17 cellular contexts compared by ENCODE assay signal in the genomic region with DNA sequence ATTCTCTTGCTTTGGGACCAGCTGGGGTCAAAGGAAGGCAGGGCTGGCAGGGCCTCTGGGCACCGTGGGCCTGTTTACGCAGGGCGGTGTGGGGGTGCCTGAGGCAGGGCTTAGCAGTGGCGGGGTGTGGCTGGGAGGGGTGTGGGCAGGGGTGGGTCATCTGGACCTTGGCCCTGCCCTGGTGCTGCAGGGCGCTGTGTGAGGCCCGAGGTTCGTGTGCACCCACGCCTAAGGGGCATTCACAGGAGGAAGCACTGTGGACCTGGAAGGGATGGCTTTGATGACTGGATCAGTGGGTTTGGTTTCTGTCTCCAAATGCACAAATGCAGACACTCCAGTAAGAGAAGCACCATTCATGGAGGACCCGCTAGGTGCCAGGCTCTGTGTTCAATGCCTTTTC. TPM values are rescaled to one million over a fixed set of nuclear protein-coding genes. Genes with fewer than 3 reads are reported as not detected.
DNase-seq lines count a peak whose midpoint lies in the region; ATAC-seq and TF ChIP-seq lines count a peak whose summit lies in the region.
"Had no signal": no experiment of that assay in that cellular context is flagged by ENCODE, and none has a peak within 500 bp of the region (broad histone marks: within the 10 kb centered on the region; RNA-seq: fewer than 3 reads in every experiment).

No MANE protein-coding gene starts in this region.

- no peak overlapping the region for H2BK15ac ChIP-seq in neuronal stem cell (ENCODE audit: low read length)

- H2AK5ac ChIP-seq in neuronal stem cell (ENCODE audit: low read depth, low read length) = no peak overlapping the region

- no peaks in the 10 kb centered on the region for H3K36me3 ChIP-seq in right atrium auricular region
- H3K36me3 ChIP-seq in hepatocyte (replicated peaks; ENCODE audit: insufficient read depth, low read depth) = no peaks in the 10 kb centered on the region
- H3K36me3 ChIP-seq in neuronal stem cell (replicated peaks in 1 of 2; ENCODE audit: control insufficient read depth in 2 of 2, insufficient read depth in 2 of 2, low read length in 2 of 2) = no peaks in the 10 kb centered on the region
- H3K36me3 ChIP-seq in upper lobe of right lung = no peaks in the 10 kb centered on the region

- peak overlapping the region; percentile 33 for H3K18ac ChIP-seq in neuronal stem cell (ENCODE audit: low read length)

- no peaks in the 10 kb centered on the region for H4K20me1 ChIP-seq in hepatocyte (ENCODE audit: insufficient read depth, poor library complexity, severe bottlenecking)

- H2BK120ac ChIP-seq in neuronal stem cell (ENCODE audit: low read depth, low read length) = no peak overlapping the region

- H3K27ac ChIP-seq in right atrium auricular region = no peak overlapping the region
- peak overlapping the region; percentile 96 for H3K27ac ChIP-seq in hepatocyte
- H3K27ac ChIP-seq in neuronal stem cell (replicated peaks; ENCODE audit: low read length) = no peak overlapping the region
- H3K27ac ChIP-seq in upper lobe of right lung = no peak overlapping the region
- H3K27ac ChIP-seq: 22Rv1 had no signal

- no peak overlapping the region for H2BK5ac ChIP-seq in neuronal stem cell (ENCODE audit: low read length)

- intact Hi-C loops in Right ventricle myocardium superior (cut with DNase I) (no loop called here), upper lobe of right lung (cut with DNase I) (no loop called here), cardiac septum (cut with DNase I) (no loop called here)

- H4K91ac ChIP-seq in neuronal stem cell (ENCODE audit: low read depth, low read length, poor library complexity) = no peak overlapping the region

- WGBS in hepatocyte (ENCODE audit: low lambda C conversion rate, missing lambda C conversion rate) = 88% methylated on average over 6 of the region's 9 CpGs
- no CpG with 5 or more reads among the region's 9 CpGs for WGBS in neuronal stem cell (ENCODE audit: extremely low coverage in 2 of 2, insufficient read length in 2 of 2, insufficient replicate concordance in 1 of 2), 2 donors

- H3K9me3 ChIP-seq in right atrium auricular region (no peaks in the 10 kb centered on the region), hepatocyte (ENCODE audit: low read depth) (no peaks in the 10 kb centered on the region), neuronal stem cell (replicated peaks in 1 of 2; ENCODE audit: control insufficient read depth in 2 of 2, insufficient read depth in 1 of 2, low read depth in 1 of 2, low read length in 2 of 2) (no peaks in the 10 kb centered on the region), upper lobe of right lung (no peaks in the 10 kb centered on the region)

- H3K23ac ChIP-seq in neuronal stem cell (ENCODE audit: low read depth, low read length, poor library complexity) = no peak overlapping the region

- no peaks in the 10 kb centered on the region for H3K9me2 ChIP-seq in hepatocyte (replicated peaks; ENCODE audit: insufficient read depth)

- H3K4me1 ChIP-seq in right atrium auricular region = no peaks in the 10 kb centered on the region
- peaks cover 38% of the 10 kb centered on the region for H3K4me1 ChIP-seq in hepatocyte (ENCODE audit: insufficient read depth)
- no peaks in the 10 kb centered on the region for H3K4me1 ChIP-seq in neuronal stem cell (ENCODE audit: control insufficient read depth in 2 of 2, insufficient read depth in 1 of 2, low read depth in 1 of 2, low read length in 2 of 2)
- no peaks in the 10 kb centered on the region for H3K4me1 ChIP-seq in upper lobe of right lung

- peak; percentile 41 for ATAC-seq in Right ventricle myocardium superior (ENCODE audit: poor library complexity)
- no peak for ATAC-seq in upper lobe of right lung
- ATAC-seq in GM19023 (IDR thresholded peaks at IDR 0.05; ENCODE audit: unreplicated experiment) = no peak
- ATAC-seq: CD8-positive, alpha-beta T cell had no signal

- no peak overlapping the region for H4K8ac ChIP-seq in neuronal stem cell (ENCODE audit: low read depth, low read length)

- H2BK12ac ChIP-seq in neuronal stem cell (ENCODE audit: low read length) = no peak overlapping the region

- H3K4ac ChIP-seq in neuronal stem cell (ENCODE audit: low read length) = no peak overlapping the region

- no peak overlapping the region for H3K4me3 ChIP-seq in right atrium auricular region
- H3K4me3 ChIP-seq in hepatocyte = no peak overlapping the region
- H3K4me3 ChIP-seq in neuronal stem cell (ENCODE audit: low read length in 2 of 2) = no peak overlapping the region
- H3K4me3 ChIP-seq in upper lobe of right lung = no peak overlapping the region

- H3K27me3 ChIP-seq in right atrium auricular region = no peaks in the 10 kb centered on the region
- no peaks in the 10 kb centered on the region for H3K27me3 ChIP-seq in hepatocyte
- peaks cover 0 to 7% (median 2%) of the 10 kb centered on the region in 3 experiments for H3K27me3 ChIP-seq in neuronal stem cell (ENCODE audit: control insufficient read depth in 3 of 3, insufficient read depth in 3 of 3, low read depth in 1 of 3, low read length in 3 of 3)
- no peaks in the 10 kb centered on the region for H3K27me3 ChIP-seq in upper lobe of right lung

- H3K14ac ChIP-seq in neuronal stem cell (ENCODE audit: low read length) = no peak overlapping the region

- DNase-seq in Right ventricle myocardium superior = no peak
- no peak for DNase-seq in right atrium auricular region (ENCODE audit: low spot score)
- peak; percentile 45 for DNase-seq in hepatocyte (ENCODE audit: low spot score)
- no peak for DNase-seq in neuronal stem cell (ENCODE audit: low spot score)
- peak; percentile 30 for DNase-seq in upper lobe of right lung
- no peak for DNase-seq in cardiac septum (ENCODE audit: low spot score)
- DNase-seq in DMS53 treated with DMSO at 0.1 percent for 48 hours (lab: John Stamatoyannopoulos, UW; ENCODE audit: unreplicated experiment) = no peak
- DNase-seq: CD8-positive, alpha-beta T cell; HCEC 1CT; NCI-H2107; NCI-H226; NCI-H69; NK-92 treated with Interleukin-12 subunit alpha and Interleukin-12 subunit beta, amount 100 ng/mL, for 24 hours had no signal

- no peak overlapping the region for H3K9ac ChIP-seq in neuronal stem cell (ENCODE audit: low read depth, low read length, poor library complexity)

- no peaks in the 10 kb centered on the region for H3K79me2 ChIP-seq in hepatocyte

- H2AFZ ChIP-seq in hepatocyte = no peak overlapping the region
- H2AFZ ChIP-seq in neuronal stem cell (ENCODE audit: low read length) = no peak overlapping the region

- H3K79me1 ChIP-seq in neuronal stem cell (ENCODE audit: low read depth, low read length) = no peaks in the 10 kb centered on the region

- TF ChIP-seq CTCF in right atrium auricular region (IDR thresholded peaks at IDR 0.05) (no peak), hepatocyte (IDR thresholded peaks at IDR 0.05; ENCODE audit: poor library complexity) (no peak), upper lobe of right lung (IDR thresholded peaks at IDR 0.05) (no peak)

- H3K4me2 ChIP-seq in hepatocyte = no peak overlapping the region
- no peak overlapping the region for H3K4me2 ChIP-seq in neuronal stem cell (ENCODE audit: insufficient read depth, low read length, poor library complexity, severe bottlenecking)

RNA-seq across cellular contexts. Expression of a gene that starts 37.3 kb away (rescaled TPM):
- not detected for total RNA-seq in Right ventricle myocardium superior
- not detected for total RNA-seq in right atrium auricular region
- total RNA-seq in hepatocyte = 2.0 and 2.4 TPM in 2 replicates
- 1.4 and 1.6 TPM in 2 replicates for polyA plus RNA-seq in hepatocyte
- 0.20 TPM for polyA plus RNA-seq in neuronal stem cell (2013, experiment 1 of 2)
- polyA plus RNA-seq in neuronal stem cell (2013, experiment 2 of 2) = 0.17 TPM
- 0.75 TPM for total RNA-seq in upper lobe of right lung
- not detected for total RNA-seq in cardiac septum
- total RNA-seq: CD8-positive, alpha-beta T cell; HT1080 had no signal
- polyA plus RNA-seq: BJ had no signal

RNA-seq across cellular contexts. Expression of a gene that starts 39.0 kb away (rescaled TPM):
- 9.0 TPM for total RNA-seq in Right ventricle myocardium superior
- 10 to 100 TPM in 1 of 2 donors, 1 to 10 TPM in 1; 8.8 to 10.7 TPM for total RNA-seq in right atrium auricular region
- 10.9 TPM in 2 replicates for total RNA-seq in hepatocyte
- 2.1 and 3.4 TPM in 2 replicates for polyA plus RNA-seq in hepatocyte
- 4.3 TPM for polyA plus RNA-seq in neuronal stem cell (2013, experiment 1 of 2)
- 4.7 TPM for polyA plus RNA-seq in neuronal stem cell (2013, experiment 2 of 2)
- total RNA-seq in upper lobe of right lung = 7.3 TPM
- 13.3 TPM for total RNA-seq in cardiac septum

Comparison
In these comparisons a context has a peak if more than half of its experiments do, and no peak if none do; other contexts are left out.
1. DNase-seq: peak in hepatocyte (single experiment) and upper lobe of right lung (single experiment); none in Right ventricle myocardium superior (single experiment), right atrium auricular region (single experiment), neuronal stem cell (single experiment), cardiac septum (single experiment) and DMS53 treated with DMSO at 0.1 percent for 48 hours (single experiment).